In the genomic region with DNA sequence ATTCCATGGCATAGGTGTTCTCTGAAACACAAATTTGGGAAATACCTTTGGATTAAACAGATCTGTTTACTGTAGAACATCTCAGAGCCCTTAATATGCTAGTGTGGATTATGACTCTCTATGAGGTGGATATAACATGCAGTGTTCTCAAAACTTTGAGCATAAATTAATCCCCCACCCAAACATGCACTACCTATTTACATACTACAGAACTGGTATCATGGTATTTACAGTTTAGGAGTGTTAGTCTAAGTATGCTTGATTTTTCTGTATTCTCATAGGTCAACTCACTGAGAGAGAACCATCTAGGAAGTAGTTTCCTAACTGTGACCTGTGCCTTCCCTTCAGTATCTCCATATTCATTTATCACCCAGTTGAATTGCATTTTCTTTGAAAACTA, we compare ENCODE assay signal across 10 cellular contexts. TPM values are rescaled to one million over a fixed set of nuclear protein-coding genes. Genes with fewer than 3 reads are reported as not detected.
DNase-seq lines count a peak whose midpoint lies in the region; ATAC-seq and TF ChIP-seq lines count a peak whose summit lies in the region.
"Had no signal": no experiment of that assay in that cellular context is flagged by ENCODE, and none has a peak within 500 bp of the region (broad histone marks: within the 10 kb centered on the region; RNA-seq: fewer than 3 reads in every experiment).

No MANE protein-coding gene starts in this region.

- peaks cover 7% of the 10 kb centered on the region for H3K4me1 Mint-ChIP-seq in MCF 10A (ENCODE audit: insufficient read depth, unreplicated experiment)
- peaks cover 35% of the 10 kb centered on the region for H3K4me1 Mint-ChIP-seq in activated CD4-positive, alpha-beta memory T cell treated with anti-CD3 and anti-CD28 coated beads for 36 hours (ENCODE audit: low read depth)

- CTCF ChIA-PET in MCF 10A (lab: Yijun Ruan, JAX): interaction anchor here (1.6 to 2.9 kb wide), 2 partner anchors 224 kb away, joined by 5 to 16 read pairs; no protein-coding TSS in a partner anchor
- CTCF ChIA-PET in activated CD4-positive, alpha-beta memory T cell treated with anti-CD3 and anti-CD28 coated beads for 36 hours (lab: Charles Lee): interaction anchor here (0.9 to 1.2 kb wide), 2 partner anchors 31 to 298 kb away, joined by 4 to 6 read pairs; partner anchors contain the start of gene ZNF609

- no peak for TF ChIP-seq POLR2A in breast epithelium (IDR thresholded peaks at IDR 0.05)
- TF ChIP-seq POLR2A in thyroid gland (IDR thresholded peaks at IDR 0.05): no peak

- H3K27me3 ChIP-seq in breast epithelium (no peaks in the 10 kb centered on the region), thyroid gland (no peaks in the 10 kb centered on the region)

- no peaks in the 10 kb centered on the region for H3K9me3 Mint-ChIP-seq in MCF 10A (ENCODE audit: unreplicated experiment)
- no peaks in the 10 kb centered on the region for H3K9me3 Mint-ChIP-seq in activated CD4-positive, alpha-beta memory T cell treated with anti-CD3 and anti-CD28 coated beads for 36 hours

- no peak for ATAC-seq in HG03457 (IDR thresholded peaks at IDR 0.05; ENCODE audit: unreplicated experiment)

- H3K4me3 Mint-ChIP-seq in MCF 10A (ENCODE audit: unreplicated experiment): no peak overlapping the region
- H3K4me3 Mint-ChIP-seq in activated CD4-positive, alpha-beta memory T cell treated with anti-CD3 and anti-CD28 coated beads for 36 hours: no peak overlapping the region

- POLR2A ChIA-PET in MCF 10A (lab: Yijun Ruan, JAX): no interaction called here
- POLR2A ChIA-PET in activated CD4-positive, alpha-beta memory T cell treated with anti-CD3 and anti-CD28 coated beads for 36 hours (lab: Charles Lee): no interaction called here

- H3K27me3 Mint-ChIP-seq in MCF 10A (ENCODE audit: insufficient read depth, unreplicated experiment): no peaks in the 10 kb centered on the region
- H3K27me3 Mint-ChIP-seq in activated CD4-positive, alpha-beta memory T cell treated with anti-CD3 and anti-CD28 coated beads for 36 hours: no peaks in the 10 kb centered on the region

- TF ChIP-seq CTCF in MCF 10A (IDR thresholded peaks at IDR 0.05; ENCODE audit: unreplicated experiment): no peak
- TF ChIP-seq CTCF in breast epithelium (IDR thresholded peaks at IDR 0.05): no peak
- no peak for TF ChIP-seq CTCF in fibroblast of mammary gland (conservative IDR thresholded peaks at IDR 0.05; ENCODE audit: control insufficient read depth, insufficient read depth, low read depth, low read length)
- TF ChIP-seq CTCF in thyroid gland (IDR thresholded peaks at IDR 0.05): no peak

- intact Hi-C loops in MCF 10A (cut with micrococcal nuclease) (no loop called here), breast epithelium (cut with DNase I; ENCODE audit: low total_unique reads) (no loop called here), thyroid gland (cut with DNase I) (loop anchor here (5.0 kb wide), 1 partner anchor 253 kb away; no protein-coding TSS in a partner anchor)
- intact Hi-C loops in activated CD4-positive, alpha-beta memory T cell treated with anti-CD3 and anti-CD28 coated beads for 36 hours (cut with micrococcal nuclease): loop anchor here (5.0 kb wide), 1 partner anchor 223 kb away; no protein-coding TSS in a partner anchor

- peak overlapping the region; percentile 66 for H3K27ac Mint-ChIP-seq in MCF 10A (ENCODE audit: low read depth, unreplicated experiment)
- H3K27ac Mint-ChIP-seq in activated CD4-positive, alpha-beta memory T cell treated with anti-CD3 and anti-CD28 coated beads for 36 hours: peak overlapping the region; percentile 75

- BruUV-seq in MCF 10A (replicated peaks; lab: Mats Ljungman, UMichigan): no TSS peak

- no peaks in the 10 kb centered on the region for H3K9me3 ChIP-seq in breast epithelium
- no peaks in the 10 kb centered on the region for H3K9me3 ChIP-seq in thyroid gland

- H3K27ac ChIP-seq in breast epithelium (peak overlapping the region in 1 of 2 donors; percentile 27), thyroid gland (peak overlapping the region; percentile 12 to 75 (median 61))

- no peaks in the 10 kb centered on the region for H3K4me1 ChIP-seq in breast epithelium
- peaks cover 15 to 21% of the 10 kb centered on the region in 2 donors for H3K4me1 ChIP-seq in thyroid gland

- no peaks in the 10 kb centered on the region for H3K36me3 ChIP-seq in breast epithelium
- H3K36me3 ChIP-seq in thyroid gland: peaks cover 0 to 26% of the 10 kb centered on the region in 2 donors

- H3K36me3 Mint-ChIP-seq in MCF 10A (ENCODE audit: insufficient read depth, unreplicated experiment): peaks cover 54% of the 10 kb centered on the region
- peaks cover 12% of the 10 kb centered on the region for H3K36me3 Mint-ChIP-seq in activated CD4-positive, alpha-beta memory T cell treated with anti-CD3 and anti-CD28 coated beads for 36 hours

- no peak for DNase-seq in MCF 10A (ENCODE audit: unreplicated experiment)
- no peak for DNase-seq in breast epithelium (ENCODE audit: low spot score in 2 of 2)
- no peak for DNase-seq in activated CD4-positive, alpha-beta memory T cell treated with anti-CD3 and anti-CD28 coated beads for 36 hours
- peak; percentile 0 for DNase-seq in fibroblast of mammary gland (ENCODE audit: low read depth)
- DNase-seq in thyroid gland: no peak
- DNase-seq in NCI-H774 (lab: John Stamatoyannopoulos, UW): no peak
- DNase-seq in stimulated activated naive CD4-positive, alpha-beta T cell treated with Interleukin-2 at 50 U/mL for 16 hours (lab: John Stamatoyannopoulos, UW): no peak
- DNase-seq: hypothalamus, NCI-H510A treated with DMSO at 0.1 percent for 48 hours had no signal

- H3K4me3 ChIP-seq in breast epithelium (no peak overlapping the region), fibroblast of mammary gland (ENCODE audit: control insufficient read depth, low read depth, low read length) (no peak overlapping the region), thyroid gland (replicated peaks in 1 of 3) (no peak overlapping the region)

RNA-seq across cellular contexts. Expression of gene ZNF609, which starts 30.9 kb away (rescaled TPM):
- 45.0 and 49.0 TPM in 2 replicates for total RNA-seq in MCF 10A (2022)
- 10 to 100 TPM; 22.9 to 32.1 (median 29.2) TPM for total RNA-seq in breast epithelium
- total RNA-seq in activated CD4-positive, alpha-beta memory T cell treated with anti-CD3 and anti-CD28 coated beads for 36 hours: 10 to 100 TPM; 38.5 to 38.7 TPM
- total RNA-seq in thyroid gland: 10 to 100 TPM; 25.2 to 45.5 (median 32.6) TPM

RNA-seq across cellular contexts. Expression of gene TRIP4, which starts 41.8 kb away (rescaled TPM):
- total RNA-seq in MCF 10A (2022) (19.8 and 26.0 TPM in 2 replicates), breast epithelium (10 to 100 TPM; 11.8 to 17.1 (median 16.1) TPM), thyroid gland (10 to 100 TPM; 13.7 to 39.6 (median 21.7) TPM)
- total RNA-seq in activated CD4-positive, alpha-beta memory T cell treated with anti-CD3 and anti-CD28 coated beads for 36 hours: 10 to 100 TPM; 21.7 to 22.2 TPM

RNA-seq across cellular contexts. Expression of gene PCLAF, which starts 48.2 kb away (rescaled TPM):
- total RNA-seq in MCF 10A (2022) (8.6 and 22.2 TPM in 2 replicates), breast epithelium (under 1 TPM; 0.48 to 0.66 (median 0.59) TPM), thyroid gland (1 to 10 TPM in 3 of 4 donors, not detected in 1; 3.4 to 8.7 (median 3.5) TPM)
- 10 to 100 TPM; 82.4 to 85.8 TPM for total RNA-seq in activated CD4-positive, alpha-beta memory T cell treated with anti-CD3 and anti-CD28 coated beads for 36 hours

Comparison
In these comparisons a context has a peak if more than half of its experiments do, and no peak if none do; other contexts are left out.
1. intact Hi-C loops: an anchor here in activated CD4-positive, alpha-beta memory T cell treated with anti-CD3 and anti-CD28 coated beads for 36 hours (5.0 kb wide) and thyroid gland (5.0 kb wide); none called in MCF 10A and breast epithelium.